In the genomic region with DNA sequence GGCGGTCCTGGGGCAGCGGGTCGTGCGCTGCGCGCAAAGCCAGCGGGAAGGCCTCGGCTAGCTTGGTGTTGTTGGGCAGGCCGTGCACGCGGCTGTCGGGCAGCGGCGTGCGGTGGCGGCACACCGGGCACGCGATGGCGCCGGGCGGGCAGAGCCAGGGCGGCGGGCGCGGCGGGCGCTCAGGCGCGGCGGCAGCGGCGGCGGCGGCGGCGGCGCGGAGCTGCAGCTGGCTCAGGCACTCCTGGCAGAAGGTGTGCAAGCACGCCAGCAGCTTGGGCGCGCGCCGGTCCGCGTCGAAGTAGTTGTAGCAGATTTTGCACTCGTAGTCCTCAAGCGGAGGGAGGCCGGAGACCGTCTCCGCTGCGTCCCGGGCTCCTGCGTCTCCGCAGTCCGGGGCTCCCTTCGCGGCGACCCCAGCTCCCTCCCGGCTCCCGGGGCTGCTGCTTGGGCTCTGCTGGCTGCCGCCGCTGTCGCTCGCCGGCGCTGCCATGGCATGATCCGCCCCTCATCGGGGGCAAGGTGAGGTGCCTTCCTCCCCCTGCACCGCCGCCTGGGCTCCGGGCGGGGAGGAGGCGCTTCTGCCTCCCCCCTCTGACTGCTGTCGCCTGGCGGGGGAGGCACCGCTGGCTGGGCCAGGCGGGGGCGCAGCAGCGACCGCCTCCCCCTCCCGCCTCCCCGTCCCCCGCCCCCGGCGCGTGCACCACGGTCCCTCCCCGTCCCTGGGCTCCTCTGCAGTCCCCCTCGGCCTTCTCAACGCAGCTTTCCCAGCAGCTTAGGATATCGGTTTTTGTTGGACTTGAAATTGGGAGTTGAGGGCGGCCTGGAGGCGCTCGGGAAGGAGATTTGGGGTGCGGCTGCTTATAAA, we compare ENCODE assay signal across 8 cellular contexts. TPM values are rescaled to one million over a fixed set of nuclear protein-coding genes. Genes with fewer than 3 reads are reported as not detected.
A peak's percentile ranks its signal among the peaks of the same experiment; 100 is the strongest.
DNase-seq lines count a peak whose midpoint lies in the region; ATAC-seq and TF ChIP-seq lines count a peak whose summit lies in the region.

No MANE protein-coding gene starts in this region.

- H3K27me3 ChIP-seq in lower lobe of right lung (ENCODE audit: low read depth) (peaks cover 47% of the 10 kb centered on the region), upper lobe of left lung (peaks cover 0 to 18% (median 12%) of the 10 kb centered on the region in 4 donors)

- H3K4me1 ChIP-seq in lower lobe of right lung (peaks cover 21% of the 10 kb centered on the region), upper lobe of left lung (peaks cover 10 to 29% (median 19%) of the 10 kb centered on the region in 4 donors)

- WGBS in upper lobe of left lung, 2 donors = 1 to 3% methylated on average over 4 to 23 of the region's 97 CpGs

- intact Hi-C loops in lower lobe of right lung (cut with DNase I) = no loop called here

- H3K9me3 Mint-ChIP-seq in immature natural killer cell = peaks cover 0 to 8% (median 0%) of the 10 kb centered on the region in 6 donors

- TF ChIP-seq POLR2A in upper lobe of left lung (IDR thresholded peaks at IDR 0.05) = no peak

- peaks cover 4 to 7% of the 10 kb centered on the region in 2 donors for H3K4me1 Mint-ChIP-seq in immature natural killer cell

- H3K4me3 ChIP-seq in lower lobe of right lung (peak overlapping the region; percentile 57), upper lobe of left lung (peak overlapping the region; percentile 41 to 49 (median 45))

- no peak for TF ChIP-seq EP300 in upper lobe of left lung (IDR thresholded peaks at IDR 0.05)

- peaks cover 4 to 17% (median 14%) of the 10 kb centered on the region in 3 donors for H3K27me3 Mint-ChIP-seq in immature natural killer cell (ENCODE audit: low read depth in 3 of 3)

- TF ChIP-seq CTCF in lower lobe of right lung (IDR thresholded peaks at IDR 0.05) (no peak), upper lobe of left lung (IDR thresholded peaks at IDR 0.05) (no peak)

- ATAC-seq in GM18870 (IDR thresholded peaks at IDR 0.05; ENCODE audit: unreplicated experiment) = peak; percentile 31
- ATAC-seq in HG03039 (IDR thresholded peaks at IDR 0.05; ENCODE audit: unreplicated experiment) = peak; percentile 33
- peak; percentile 40 to 50 for ATAC-seq in lower lobe of right lung
- peak in 1 of 2 donors; percentile 19 for ATAC-seq in upper lobe of left lung (ENCODE audit: low FRiP score in 2 of 2)

- no peak overlapping the region for H3K27ac Mint-ChIP-seq in immature natural killer cell

- no peaks in the 10 kb centered on the region for H3K36me3 Mint-ChIP-seq in immature natural killer cell

- DNase-seq in COR-L47 (lab: John Stamatoyannopoulos, UW) (peak; percentile 51), NCI-H510A (lab: John Stamatoyannopoulos, UW) (peak; percentile 64), lower lobe of right lung (no peak), upper lobe of left lung (peak; percentile 28 to 90), immature natural killer cell (no peak)
- peak; percentile 23 for DNase-seq in central memory CD4-positive, alpha-beta T cell

- peak overlapping the region in 1 of 5 donors; percentile 36 for H3K4me3 Mint-ChIP-seq in immature natural killer cell

- H3K27ac ChIP-seq in lower lobe of right lung (no peak overlapping the region), upper lobe of left lung (no peak overlapping the region)

- H3K9me3 ChIP-seq in lower lobe of right lung (no peaks in the 10 kb centered on the region), upper lobe of left lung (no peaks in the 10 kb centered on the region)

- no peaks in the 10 kb centered on the region for H3K36me3 ChIP-seq in lower lobe of right lung
- no peaks in the 10 kb centered on the region for H3K36me3 ChIP-seq in upper lobe of left lung

RNA-seq across cellular contexts. Expression of a gene that starts 21.0 kb away (rescaled TPM):
- total RNA-seq in lower lobe of right lung (not detected), upper lobe of left lung (1 to 10 TPM in 1 of 6 donors, not detected in 5; 1.0 TPM)
- not detected for polyA plus RNA-seq in immature natural killer cell

Comparison
In these comparisons a context has a peak if more than half of its experiments do, and no peak if none do; other contexts are left out.
1. DNase-seq: peak in COR-L47 (single experiment), NCI-H510A (single experiment), central memory CD4-positive, alpha-beta T cell (single experiment) and upper lobe of left lung (2 of 2); none in lower lobe of right lung (single experiment) and immature natural killer cell (0 of 3).